Comparison of ENCODE assay signal across 1 cellular context in genomic region chr20:4810446-4811019, GRCh38.
TF ChIP-seq lines count a peak whose summit lies in the region.

No MANE protein-coding gene starts in this region.

TF ChIP-seq in GM12878, 131 proteins besides CTCF, POLR2A, EP300 and RAD21 (continued from another document):
- TF ChIP-seq, protein P1, sequence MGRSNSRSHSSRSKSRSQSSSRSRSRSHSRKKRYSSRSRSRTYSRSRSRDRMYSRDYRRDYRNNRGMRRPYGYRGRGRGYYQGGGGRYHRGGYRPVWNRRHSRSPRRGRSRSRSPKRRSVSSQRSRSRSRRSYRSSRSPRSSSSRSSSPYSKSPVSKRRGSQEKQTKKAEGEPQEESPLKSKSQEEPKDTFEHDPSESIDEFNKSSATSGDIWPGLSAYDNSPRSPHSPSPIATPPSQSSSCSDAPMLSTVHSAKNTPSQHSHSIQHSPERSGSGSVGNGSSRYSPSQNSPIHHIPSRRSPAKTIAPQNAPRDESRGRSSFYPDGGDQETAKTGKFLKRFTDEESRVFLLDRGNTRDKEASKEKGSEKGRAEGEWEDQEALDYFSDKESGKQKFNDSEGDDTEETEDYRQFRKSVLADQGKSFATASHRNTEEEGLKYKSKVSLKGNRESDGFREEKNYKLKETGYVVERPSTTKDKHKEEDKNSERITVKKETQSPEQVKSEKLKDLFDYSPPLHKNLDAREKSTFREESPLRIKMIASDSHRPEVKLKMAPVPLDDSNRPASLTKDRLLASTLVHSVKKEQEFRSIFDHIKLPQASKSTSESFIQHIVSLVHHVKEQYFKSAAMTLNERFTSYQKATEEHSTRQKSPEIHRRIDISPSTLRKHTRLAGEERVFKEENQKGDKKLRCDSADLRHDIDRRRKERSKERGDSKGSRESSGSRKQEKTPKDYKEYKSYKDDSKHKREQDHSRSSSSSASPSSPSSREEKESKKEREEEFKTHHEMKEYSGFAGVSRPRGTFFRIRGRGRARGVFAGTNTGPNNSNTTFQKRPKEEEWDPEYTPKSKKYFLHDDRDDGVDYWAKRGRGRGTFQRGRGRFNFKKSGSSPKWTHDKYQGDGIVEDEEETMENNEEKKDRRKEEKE (IDR thresholded peaks at IDR 0.05): no peak
- TF ChIP-seq POLR2AphosphoS5 (IDR thresholded peaks at IDR 0.05; ENCODE audit: low read length): no peak
- no peak for TF ChIP-seq CBX3 (IDR thresholded peaks at IDR 0.05; ENCODE audit: borderline replicate concordance, low read depth)
